9 cellular contexts compared by ENCODE assay signal in genomic region chr12:10363922-10364838, GRCh38. TPM values are rescaled to one million over a fixed set of nuclear protein-coding genes. Genes with fewer than 3 reads are reported as not detected.
A peak's percentile ranks its signal among the peaks of the same experiment; 100 is the strongest.
DNase-seq lines count a peak whose midpoint lies in the region; ATAC-seq and TF ChIP-seq lines count a peak whose summit lies in the region.
"Had no signal": no experiment of that assay in that cellular context is flagged by ENCODE, and none has a peak within 500 bp of the region (broad histone marks: within the 10 kb centered on the region; RNA-seq: fewer than 3 reads in every experiment).

No MANE protein-coding gene starts in this region.

- H3K9me3 ChIP-seq in ES-I3 (ENCODE audit: control insufficient read depth, insufficient read depth, low read length) (peaks cover 2% of the 10 kb centered on the region; the same call in 1 of the 2 replicates), stomach (no peaks in the 10 kb centered on the region)

- TF ChIP-seq CTCF in stomach (IDR thresholded peaks at IDR 0.05): no peak
- no peak for TF ChIP-seq CTCF in osteocyte (IDR thresholded peaks at IDR 0.05)

- peak overlapping the region; percentile 54 to 65 (median 59) for H3K4me3 ChIP-seq in stomach

- intact Hi-C loops in stomach (cut with DNase I; ENCODE audit: low total_unique reads): no loop called here

- H3K4me1 ChIP-seq in ES-I3 (ENCODE audit: insufficient read depth, low read length) (peaks cover 37% of the 10 kb centered on the region), stomach (peaks cover 29 to 60% (median 42%) of the 10 kb centered on the region in 4 donors)

- H3K36me3 ChIP-seq in ES-I3 (ENCODE audit: insufficient read depth, low read length) (no peaks in the 10 kb centered on the region), stomach (no peaks in the 10 kb centered on the region)

- H3K9me3 Mint-ChIP-seq in central memory CD8-positive, alpha-beta T cell: no peaks in the 10 kb centered on the region
- peaks cover 7% of the 10 kb centered on the region for H3K9me3 Mint-ChIP-seq in osteocyte (ENCODE audit: unreplicated experiment)

- H3K27ac ChIP-seq in stomach: peak overlapping the region; percentile 88 to 97 (median 93)

- peak; percentile 57 for DNase-seq in RPMI7951 (ENCODE audit: low read depth)
- DNase-seq in central memory CD8-positive, alpha-beta T cell (ENCODE audit: low spot score in 2 of 2): no peak
- peak; percentile 71 for DNase-seq in kidney tubule cell (ENCODE audit: low spot score)
- DNase-seq in stomach: peak; percentile 40
- no peak for DNase-seq in osteocyte (ENCODE audit: extremely low spot score, unreplicated experiment)

- TF ChIP-seq POLR2A in stomach (IDR thresholded peaks at IDR 0.05): no peak

- TF ChIP-seq EP300 in stomach (IDR thresholded peaks at IDR 0.05): no peak

- H3K27me3 ChIP-seq in stomach: no peaks in the 10 kb centered on the region

- no peak overlapping the region for H3K4me3 Mint-ChIP-seq in central memory CD8-positive, alpha-beta T cell
- H3K4me3 Mint-ChIP-seq in osteocyte (ENCODE audit: unreplicated experiment): no peak overlapping the region
- H3K4me3 Mint-ChIP-seq: dendritic cell treated with granulocyte-macrophage colony-stimulating factor and Interleukin-4, amounts not matched to agents 40 ng/mL and 50 ng/mL, for 4 days had no signal

- ATAC-seq in GM19468 (IDR thresholded peaks at IDR 0.05; ENCODE audit: extremely low read depth, unreplicated experiment) (peak; percentile 85), HG03460 (IDR thresholded peaks at IDR 0.05; ENCODE audit: unreplicated experiment) (peak; percentile 81)
- peak; percentile 39 for ATAC-seq in central memory CD8-positive, alpha-beta T cell (replicated peaks; ENCODE audit: extremely low read depth, poor library complexity, severe bottlenecking)

- H3K9ac ChIP-seq in ES-I3 (ENCODE audit: low read depth, low read length): peak overlapping the region; percentile 91

- peaks cover 19% of the 10 kb centered on the region for H3K36me3 Mint-ChIP-seq in central memory CD8-positive, alpha-beta T cell (ENCODE audit: insufficient read depth)
- H3K36me3 Mint-ChIP-seq in osteocyte (ENCODE audit: unreplicated experiment): peaks cover 7% of the 10 kb centered on the region

- WGBS in stomach, 5 donors: 12 to 19% (median 17%) methylated on average over 17 to 19 of the region's 19 CpGs

- peaks cover 50% of the 10 kb centered on the region for H3K4me1 Mint-ChIP-seq in central memory CD8-positive, alpha-beta T cell
- peaks cover 30% of the 10 kb centered on the region for H3K4me1 Mint-ChIP-seq in osteocyte (ENCODE audit: unreplicated experiment)

- H3K27me3 Mint-ChIP-seq in central memory CD8-positive, alpha-beta T cell: no peaks in the 10 kb centered on the region
- no peaks in the 10 kb centered on the region for H3K27me3 Mint-ChIP-seq in osteocyte (ENCODE audit: unreplicated experiment)
- H3K27me3 Mint-ChIP-seq: dendritic cell treated with granulocyte-macrophage colony-stimulating factor and Interleukin-4, amounts not matched to agents 40 ng/mL and 50 ng/mL, for 4 days had no signal

- no peak overlapping the region for H3K27ac Mint-ChIP-seq in central memory CD8-positive, alpha-beta T cell (ENCODE audit: low read depth)
- H3K27ac Mint-ChIP-seq in osteocyte (ENCODE audit: unreplicated experiment): no peak overlapping the region
- H3K27ac Mint-ChIP-seq: dendritic cell treated with granulocyte-macrophage colony-stimulating factor and Interleukin-4, amounts not matched to agents 40 ng/mL and 50 ng/mL, for 4 days had no signal

RNA-seq across cellular contexts. Expression of gene KLRK1, which starts 25.7 kb away (rescaled TPM):
- not detected in 2 replicates for total RNA-seq in RPMI7951 (2014; rRNA removed; shearing (Covaris generic))
- total RNA-seq in stomach (10 to 100 TPM in 2 of 5 donors, 1 to 10 TPM in 1, not detected in 2; 2.0 to 17.4 (median 12.9) TPM), osteocyte (3.2 and 4.9 TPM in 2 replicates)
- 1 to 10 TPM in 2 of 3 donors, under 1 TPM in 1; 0.50 to 2.4 (median 2.0) TPM for polyA plus RNA-seq in stomach

RNA-seq across cellular contexts. Expression of gene KLRC4, which starts 45.4 kb away (rescaled TPM):
- 0.78 TPM in 1 of 2 replicates, not detected in the other for total RNA-seq in RPMI7951 (2014; rRNA removed; shearing (Covaris generic))
- total RNA-seq in stomach: 1 to 10 TPM in 1 of 5 donors, not detected in 4; 1.3 TPM
- polyA plus RNA-seq in stomach: under 1 TPM in 1 of 3 donors, not detected in 2; 0.13 TPM
- 3.1 and 3.3 TPM in 2 replicates for total RNA-seq in osteocyte

RNA-seq across cellular contexts. Expression of gene KLRC3, which starts 56.2 kb away (rescaled TPM):
- 3.8 and 4.6 TPM in 2 replicates for total RNA-seq in RPMI7951 (2014; rRNA removed; shearing (Covaris generic))
- total RNA-seq in stomach (1 to 10 TPM in 2 of 5 donors, not detected in 3; 1.3 TPM), osteocyte (4.9 and 6.7 TPM in 2 replicates)
- under 1 TPM in 1 of 3 donors, not detected in 2; 0.43 TPM for polyA plus RNA-seq in stomach

RNA-seq across cellular contexts. Expression of gene KLRD1, which starts 56.5 kb away (rescaled TPM):
- under 0.01 TPM in 1 of 2 replicates, not detected in the other for total RNA-seq in RPMI7951 (2014; rRNA removed; shearing (Covaris generic))
- 10 to 100 TPM in 1 of 5 donors, 1 to 10 TPM in 1, under 1 TPM in 2, not detected in 1; under 0.01 to 15.4 (median 1.4) TPM for total RNA-seq in stomach
- 1 to 10 TPM in 1 of 3 donors, under 1 TPM in 2; 0.48 to 1.5 (median 0.50) TPM for polyA plus RNA-seq in stomach
- total RNA-seq in osteocyte: 0.03 and 0.37 TPM in 2 replicates

Comparison
In these comparisons a context has a peak if more than half of its experiments do, and no peak if none do; other contexts are left out.
1. DNase-seq: peak in RPMI7951 (single experiment), kidney tubule cell (single experiment) and stomach (single experiment); none in central memory CD8-positive, alpha-beta T cell (0 of 2) and osteocyte (single experiment).
2. Peak in every context shown above with its lines, with median percentiles within 50 percentile points of each other: ATAC-seq.